ENCODE assay signal across 2 cellular contexts in the genomic region with DNA sequence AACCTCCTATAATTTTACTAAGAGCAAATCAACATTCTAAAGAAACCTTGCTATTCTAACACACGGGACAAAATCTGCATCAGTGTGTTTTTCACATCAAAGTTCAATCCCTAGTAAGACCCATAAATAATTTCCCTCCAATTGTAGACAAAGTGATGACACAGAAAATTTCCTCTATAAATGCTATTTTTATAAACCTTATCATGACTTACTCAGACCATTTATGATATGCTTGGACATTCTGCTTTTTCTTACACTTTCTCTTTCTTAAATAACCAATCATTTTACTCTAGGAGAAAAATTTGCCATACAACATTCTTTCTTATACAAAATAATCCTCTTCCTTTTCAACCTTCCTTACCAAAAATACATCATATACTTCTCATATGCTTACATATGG.
TF ChIP-seq lines count a peak whose summit lies in the region.

No MANE protein-coding gene starts in this region.

TF ChIP-seq in liver, 16 proteins besides CTCF, POLR2A, EP300 and RAD21:
- no peak for TF ChIP-seq REST (IDR thresholded peaks at IDR 0.05)
- no peak for TF ChIP-seq FOXA2 (IDR thresholded peaks at IDR 0.05)
- no peak for TF ChIP-seq YY1 (IDR thresholded peaks at IDR 0.05)
- TF ChIP-seq, protein P1, sequence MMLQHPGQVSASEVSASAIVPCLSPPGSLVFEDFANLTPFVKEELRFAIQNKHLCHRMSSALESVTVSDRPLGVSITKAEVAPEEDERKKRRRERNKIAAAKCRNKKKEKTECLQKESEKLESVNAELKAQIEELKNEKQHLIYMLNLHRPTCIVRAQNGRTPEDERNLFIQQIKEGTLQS (IDR thresholded peaks at IDR 0.05): no peak
- TF ChIP-seq JUND (IDR thresholded peaks at IDR 0.05): no peak
- no peak for TF ChIP-seq NR2F2 (IDR thresholded peaks at IDR 0.05)
- no peak for TF ChIP-seq RXRA (IDR thresholded peaks at IDR 0.05)
- no peak for TF ChIP-seq HNF4G (IDR thresholded peaks at IDR 0.05)
- TF ChIP-seq FOXA1 (IDR thresholded peaks at IDR 0.05): no peak
- TF ChIP-seq SP1 (IDR thresholded peaks at IDR 0.05): no peak
- no peak for TF ChIP-seq EGR1 (IDR thresholded peaks at IDR 0.05; ENCODE audit: low read depth in 2 of 2)
- TF ChIP-seq HNF4A (conservative IDR thresholded peaks at IDR 0.05): no peak
- TF ChIP-seq TAF1 (conservative IDR thresholded peaks at IDR 0.05): no peak
- TF ChIP-seq, protein P2, sequence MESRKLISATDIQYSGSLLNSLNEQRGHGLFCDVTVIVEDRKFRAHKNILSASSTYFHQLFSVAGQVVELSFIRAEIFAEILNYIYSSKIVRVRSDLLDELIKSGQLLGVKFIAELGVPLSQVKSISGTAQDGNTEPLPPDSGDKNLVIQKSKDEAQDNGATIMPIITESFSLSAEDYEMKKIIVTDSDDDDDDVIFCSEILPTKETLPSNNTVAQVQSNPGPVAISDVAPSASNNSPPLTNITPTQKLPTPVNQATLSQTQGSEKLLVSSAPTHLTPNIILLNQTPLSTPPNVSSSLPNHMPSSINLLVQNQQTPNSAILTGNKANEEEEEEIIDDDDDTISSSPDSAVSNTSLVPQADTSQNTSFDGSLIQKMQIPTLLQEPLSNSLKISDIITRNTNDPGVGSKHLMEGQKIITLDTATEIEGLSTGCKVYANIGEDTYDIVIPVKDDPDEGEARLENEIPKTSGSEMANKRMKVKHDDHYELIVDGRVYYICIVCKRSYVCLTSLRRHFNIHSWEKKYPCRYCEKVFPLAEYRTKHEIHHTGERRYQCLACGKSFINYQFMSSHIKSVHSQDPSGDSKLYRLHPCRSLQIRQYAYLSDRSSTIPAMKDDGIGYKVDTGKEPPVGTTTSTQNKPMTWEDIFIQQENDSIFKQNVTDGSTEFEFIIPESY (IDR thresholded peaks at IDR 0.05): no peak
- no peak for TF ChIP-seq GABPA (IDR thresholded peaks at IDR 0.05 in 1 of 2, conservative IDR thresholded peaks at IDR 0.05 in 1 of 2)

TF ChIP-seq in HepG2, 621 proteins besides CTCF, POLR2A, EP300 and RAD21 (continued from another document and continues in another):
- TF ChIP-seq ZNF407 (CRISPR knock-in tag; IDR thresholded peaks at IDR 0.05; ENCODE audit: not compliant biosample characterization) (no peak), AHDC1 (CRISPR knock-in tag; IDR thresholded peaks at IDR 0.05; ENCODE audit: borderline replicate concordance) (no peak), PHF20 (CRISPR knock-in tag; IDR thresholded peaks at IDR 0.05) (no peak), NR1H2 (CRISPR knock-in tag; IDR thresholded peaks at IDR 0.05; ENCODE audit: borderline replicate concordance, low read depth) (no peak), MTERF4 (CRISPR knock-in tag; IDR thresholded peaks at IDR 0.05) (no peak), XRCC5 (optimal IDR thresholded peaks at IDR 0.05; ENCODE audit: low read length) (no peak), ZNF660 (CRISPR knock-in tag; IDR thresholded peaks at IDR 0.05; ENCODE audit: borderline replicate concordance, low read depth) (no peak), SP140L (CRISPR knock-in tag; IDR thresholded peaks at IDR 0.05; ENCODE audit: borderline replicate concordance) (no peak), KDM5A (IDR thresholded peaks at IDR 0.05; ENCODE audit: borderline replicate concordance, low read length) (no peak), TOPORS (CRISPR knock-in tag; IDR thresholded peaks at IDR 0.05) (no peak), RERE (CRISPR knock-in tag; IDR thresholded peaks at IDR 0.05; ENCODE audit: low read depth) (no peak), REXO4 (CRISPR knock-in tag; IDR thresholded peaks at IDR 0.05; ENCODE audit: borderline replicate concordance) (no peak), SIX1 (CRISPR knock-in tag; IDR thresholded peaks at IDR 0.05; ENCODE audit: borderline replicate concordance) (no peak), SALL2 (CRISPR knock-in tag; IDR thresholded peaks at IDR 0.05) (no peak)
